Comparison of ENCODE assay signal across 8 cellular contexts in genomic region chr18:42053188-42053781, GRCh38.
A peak's percentile ranks its signal among the peaks of the same experiment; 100 is the strongest.
DNase-seq lines count a peak whose midpoint lies in the region; ATAC-seq, FAIRE-seq and TF ChIP-seq lines count a peak whose summit lies in the region.

No MANE protein-coding gene starts in this region.

- no peak overlapping the region for H3K9ac ChIP-seq in MM.1S (ENCODE audit: low read length)

- TF ChIP-seq POLR2A in H54 (IDR thresholded peaks at IDR 0.05; ENCODE audit: low read depth, low read length) (no peak), spleen (IDR thresholded peaks at IDR 0.05) (no peak)

- DNase-seq in GM10248 (ENCODE audit: extremely low spot score), result peak; percentile 37
- DNase-seq in H54 (ENCODE audit: insufficient read length, low spot score), result no peak
- peak; percentile 50 for DNase-seq in MM.1S
- DNase-seq in T-helper 1 cell, result peak; percentile 13 to 58 (median 38)
- DNase-seq in anterior cingulate cortex (lab: John Stamatoyannopoulos, UW), result peak in 33 of 58 donors; percentile 1 to 66 (median 21)
- peak; percentile 6 for DNase-seq in hepatic stellate cell (ENCODE audit: low spot score)
- DNase-seq in spleen, result no peak

- H4K20me1 ChIP-seq in MM.1S (ENCODE audit: insufficient read depth, low read length), result no peaks in the 10 kb centered on the region

- H3K4me3 ChIP-seq in MM.1S (ENCODE audit: low read length) (no peak overlapping the region), spleen (no peak overlapping the region)

- peak; percentile 71 for TF ChIP-seq CTCF in GM10248 (IDR thresholded peaks at IDR 0.05; ENCODE audit: control extremely low read depth, extremely low read depth, low read depth, missing control alignments)
- peak; percentile 82 for TF ChIP-seq CTCF in MM.1S (IDR thresholded peaks at IDR 0.05; ENCODE audit: low read length)
- TF ChIP-seq CTCF in spleen (IDR thresholded peaks at IDR 0.05 in 8 of 11, conservative IDR thresholded peaks at IDR 0.05 in 3 of 11), result peak in 10 of 11 experiments; percentile 23 to 79 (median 70)

- no peaks in the 10 kb centered on the region for H3F3A ChIP-seq in MM.1S (ENCODE audit: insufficient read depth, low read length)

- no peak for ATAC-seq in HG03025 (IDR thresholded peaks at IDR 0.05; ENCODE audit: low FRiP score, unreplicated experiment)

- H3K36me3 ChIP-seq in MM.1S (replicated peaks; ENCODE audit: insufficient read depth, low read length) (no peaks in the 10 kb centered on the region), spleen (peaks cover 0 to 72% (median 30%) of the 10 kb centered on the region in 6 donors)

- H3K27me3 ChIP-seq in MM.1S (replicated peaks; ENCODE audit: insufficient read depth, low read length) (no peaks in the 10 kb centered on the region), spleen (replicated peaks in 1 of 7) (no peaks in the 10 kb centered on the region)

- POLR2A ChIA-PET in GM10248 (lab: Yijun Ruan, JAX), result no interaction called here

- H3K4me2 ChIP-seq in MM.1S (ENCODE audit: low read depth, low read length), result no peak overlapping the region

- H3K9me2 ChIP-seq in MM.1S (replicated peaks; ENCODE audit: insufficient read depth, low read length), result no peaks in the 10 kb centered on the region

- intact Hi-C loops in spleen (cut with DNase I; ENCODE audit: low total_unique reads), result no loop called here

- H3K9me3 ChIP-seq in MM.1S (replicated peaks; ENCODE audit: insufficient read depth, low read length) (no peaks in the 10 kb centered on the region), spleen (no peaks in the 10 kb centered on the region)

- H3K27ac ChIP-seq in MM.1S (ENCODE audit: low read length), result no peak overlapping the region
- H3K27ac ChIP-seq in spleen, result no peak overlapping the region

- WGBS in spleen, 5 donors, result 4 to 26% (median 19%) methylated on average over 5 of the region's 5 CpGs

- H3K4me1 ChIP-seq in MM.1S (ENCODE audit: low read length) (no peaks in the 10 kb centered on the region), spleen (peaks cover 0 to 17% (median 5%) of the 10 kb centered on the region in 6 donors)

- peak overlapping the region; percentile 17; the same call in 1 of the 2 replicates for H2AFZ ChIP-seq in MM.1S (ENCODE audit: low read length)

- H3K79me2 ChIP-seq in MM.1S (ENCODE audit: low read length), result no peaks in the 10 kb centered on the region

- peak; percentile 27 for FAIRE-seq in H54 (lab: Jason Lieb, UNC)

- CTCF ChIA-PET in GM10248 (lab: Yijun Ruan, JAX), result interaction anchor here (0.6 to 8.9 kb wide), 37 partner anchors 8 to 1544 kb away, joined by 3 to 115 read pairs (median 5); no protein-coding TSS in a partner anchor

Comparison
In these comparisons a context has a peak if more than half of its experiments do, and no peak if none do; other contexts are left out.
1. DNase-seq: peak in GM10248 (single experiment), MM.1S (single experiment), T-helper 1 cell (5 of 5), anterior cingulate cortex (33 of 58) and hepatic stellate cell (single experiment); none in H54 (single experiment) and spleen (single experiment).
2. Peak in every context shown above with its lines, with median percentiles within 50 percentile points of each other: CTCF ChIP-seq.